8 cellular contexts compared by ENCODE assay signal in the genomic region with DNA sequence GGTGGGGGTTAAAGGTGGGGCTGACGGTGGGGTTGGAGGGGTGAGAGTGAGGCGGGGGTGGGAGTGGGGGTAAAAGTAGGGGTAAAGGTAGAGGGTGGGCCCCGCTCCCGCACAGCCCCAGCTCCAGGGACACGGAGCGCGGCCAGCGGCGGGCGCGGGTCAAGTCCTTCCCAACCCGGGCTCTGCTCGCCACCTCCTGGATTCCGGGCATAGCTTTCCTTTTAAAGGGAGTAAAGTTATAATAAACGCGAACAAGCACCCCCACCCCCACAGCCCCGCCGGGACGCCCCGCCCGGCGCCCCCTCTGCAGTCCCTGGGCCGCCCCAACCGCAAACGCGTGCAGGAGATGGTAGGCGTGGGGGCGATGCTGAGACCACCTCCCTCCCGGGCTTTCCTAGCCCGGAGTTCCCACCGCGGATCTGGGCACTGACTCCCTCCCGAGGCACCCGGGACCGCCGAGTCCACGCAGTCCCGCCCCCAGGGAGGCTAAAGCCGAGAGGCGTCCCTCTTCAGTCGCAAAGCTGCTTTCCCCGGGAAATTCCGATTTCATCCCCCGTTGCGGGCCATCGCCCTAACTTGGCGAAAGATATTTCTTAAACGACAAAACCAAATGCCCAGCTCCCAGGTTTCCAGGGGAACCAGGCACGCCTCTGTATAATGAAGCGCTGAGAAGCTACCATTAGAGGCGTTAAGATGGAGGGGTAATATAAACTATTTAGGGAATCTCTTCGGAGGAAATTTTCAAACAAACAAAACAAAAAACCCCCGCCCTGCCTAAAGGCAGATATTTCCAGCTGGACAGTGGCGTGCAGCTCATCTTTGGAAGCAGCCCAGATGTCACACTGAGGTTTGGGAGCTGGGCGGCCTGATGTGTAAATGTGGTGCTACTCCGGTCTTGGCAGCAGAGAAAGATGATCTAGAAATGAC. TPM values are rescaled to one million over a fixed set of nuclear protein-coding genes. Genes with fewer than 3 reads are reported as not detected.
DNase-seq lines count a peak whose midpoint lies in the region; ATAC-seq, FAIRE-seq and TF ChIP-seq lines count a peak whose summit lies in the region.

A gene with protein sequence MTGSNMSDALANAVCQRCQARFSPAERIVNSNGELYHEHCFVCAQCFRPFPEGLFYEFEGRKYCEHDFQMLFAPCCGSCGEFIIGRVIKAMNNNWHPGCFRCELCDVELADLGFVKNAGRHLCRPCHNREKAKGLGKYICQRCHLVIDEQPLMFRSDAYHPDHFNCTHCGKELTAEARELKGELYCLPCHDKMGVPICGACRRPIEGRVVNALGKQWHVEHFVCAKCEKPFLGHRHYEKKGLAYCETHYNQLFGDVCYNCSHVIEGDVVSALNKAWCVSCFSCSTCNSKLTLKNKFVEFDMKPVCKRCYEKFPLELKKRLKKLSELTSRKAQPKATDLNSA (minus strand): TSS at position 196 of the 927 bp plus-strand sequence. CDS start 506 bp downstream, outside the sequence.

- peak within 1 kb of the TSS; percentile 100 for H3K4me2 ChIP-seq in PC-3 (ENCODE audit: low read length)

- ATAC-seq in PC-3 = peak; percentile 76
- no peak for ATAC-seq in effector memory CD8-positive, alpha-beta T cell (replicated peaks)
- peak; percentile 50 for ATAC-seq in upper lobe of right lung
- no peak for ATAC-seq in GM21576 (IDR thresholded peaks at IDR 0.05; ENCODE audit: unreplicated experiment)

- H3K9me3 ChIP-seq in PC-3 (ENCODE audit: low read length) (no peaks in the 10 kb centered on the region), upper lobe of right lung (no peaks in the 10 kb centered on the region)

- peak within 1 kb of the TSS in 1 of 2 donors; percentile 17 for H3K27ac Mint-ChIP-seq in effector memory CD8-positive, alpha-beta T cell

- H3K79me2 ChIP-seq in PC-3 (ENCODE audit: low read length) = no peaks in the 10 kb centered on the region

- TF ChIP-seq CTCF in PC-3 (conservative IDR thresholded peaks at IDR 0.05; ENCODE audit: low read depth, low read length) (no peak), upper lobe of right lung (IDR thresholded peaks at IDR 0.05) (peak; percentile 21)

- H3K4me1 Mint-ChIP-seq in effector memory CD8-positive, alpha-beta T cell (ENCODE audit: low read depth in 2 of 2) = peaks cover 5 to 9% of the 10 kb centered on the region in 2 donors

- H3K27me3 ChIP-seq in PC-3 (ENCODE audit: low read length) (no peaks in the 10 kb centered on the region), upper lobe of right lung (no peaks in the 10 kb centered on the region)

- no peaks in the 10 kb centered on the region for H3K9me3 Mint-ChIP-seq in effector memory CD8-positive, alpha-beta T cell

- peak; percentile 48 for FAIRE-seq in G401.6 (lab: Jason Lieb, UNC)

- H3K4me1 ChIP-seq in PC-3 (ENCODE audit: insufficient read depth, low read length) (peaks cover 5% of the 10 kb centered on the region; the same call in 1 of the 2 replicates), upper lobe of right lung (peaks cover 29% of the 10 kb centered on the region)

- DNase-seq in PC-3 = peak; percentile 58
- no peak for DNase-seq in effector memory CD8-positive, alpha-beta T cell
- peak; percentile 88 for DNase-seq in mesenteric fat pad (ENCODE audit: low spot score)
- DNase-seq in upper lobe of right lung = peak; percentile 80
- no peak for DNase-seq in NCI-H1436 treated with DMSO at 0.1 percent for 48 hours (lab: John Stamatoyannopoulos, UW)
- DNase-seq in activated CD4-positive, alpha-beta T cell treated with anti-CD3 and anti-CD28 coated beads for 1 hour = no peak

- no peaks in the 10 kb centered on the region for H3K9me2 ChIP-seq in PC-3 (replicated peaks; ENCODE audit: low read length)

- H3K4me3 Mint-ChIP-seq in effector memory CD8-positive, alpha-beta T cell = peak within 1 kb of the TSS; percentile 82 to 86

- H3K27ac ChIP-seq in PC-3 (ENCODE audit: low read length) = no peak within 1 kb of the TSS
- peak within 1 kb of the TSS; percentile 86 for H3K27ac ChIP-seq in upper lobe of right lung

- POLR2A ChIA-PET in PC-3 (lab: Charles Lee; ENCODE audit: unreplicated experiment) = interaction anchor here (1.0 kb wide), 1 partner anchor 25 kb away, joined by 3 read pairs; the partner anchor contains the start of gene SFT2D3

- BruUV-seq in PC-3 (replicated peaks; lab: Mats Ljungman, UMichigan) = no TSS peak

- peak within 1 kb of the TSS; percentile 95 for H2AFZ ChIP-seq in PC-3 (ENCODE audit: low read length)

- H3K27me3 Mint-ChIP-seq in effector memory CD8-positive, alpha-beta T cell = peaks cover 66 to 80% of the 10 kb centered on the region in 2 donors

- peaks cover under 1% of the 10 kb centered on the region for H3K36me3 Mint-ChIP-seq in effector memory CD8-positive, alpha-beta T cell (ENCODE audit: insufficient read depth)

- peak within 1 kb of the TSS; percentile 40; the same call in 1 of the 2 replicates for H3K9ac ChIP-seq in PC-3 (ENCODE audit: low read length)

- no peaks in the 10 kb centered on the region for H3F3A ChIP-seq in PC-3 (ENCODE audit: low read length, unreplicated experiment)

- CTCF ChIA-PET in PC-3 (lab: Charles Lee) = interaction anchor here (0.5 to 2.2 kb wide), 6 partner anchors 84 to 479 kb away, joined by 3 to 19 read pairs (median 4); no protein-coding TSS in a partner anchor

- intact Hi-C loops in PC-3 (cut with micrococcal nuclease) = loop anchor here (1.0 kb wide), 1 partner anchor 84 kb away; no protein-coding TSS in a partner anchor
- intact Hi-C loops in upper lobe of right lung (cut with DNase I) = no loop called here

- no peaks in the 10 kb centered on the region for H4K20me1 ChIP-seq in PC-3 (ENCODE audit: low read length)

- no peaks in the 10 kb centered on the region for H3K36me3 ChIP-seq in PC-3 (ENCODE audit: low read depth, low read length)
- no peaks in the 10 kb centered on the region for H3K36me3 ChIP-seq in upper lobe of right lung

- peak within 1 kb of the TSS; percentile 90 for H3K4me3 ChIP-seq in PC-3 (ENCODE audit: low read length)
- H3K4me3 ChIP-seq in upper lobe of right lung = peak within 1 kb of the TSS; percentile 72

RNA-seq across cellular contexts. Expression of the gene that starts here (rescaled TPM):
- total RNA-seq in PC-3 (2014; rRNA removed) = 4.6 and 5.0 TPM in 2 replicates
- 70.6 TPM for total RNA-seq in mesenteric fat pad
- 161 TPM for total RNA-seq in upper lobe of right lung

Comparison
In these comparisons a context has a peak if more than half of its experiments do, and no peak if none do; other contexts are left out.
1. RNA of the gene that starts here (total RNA-seq): 161 TPM in upper lobe of right lung (single experiment) and 70.6 TPM in mesenteric fat pad (single experiment); 4.6 to 5.0 TPM in PC-3; every median in the first group is over 10 times any median in the second.
2. ATAC-seq: peak in PC-3 (single experiment) and upper lobe of right lung (single experiment); none in effector memory CD8-positive, alpha-beta T cell (single experiment) and GM21576 (single experiment).
3. DNase-seq: peak in PC-3 (single experiment), mesenteric fat pad (single experiment) and upper lobe of right lung (single experiment); none in effector memory CD8-positive, alpha-beta T cell (0 of 3), NCI-H1436 treated with DMSO at 0.1 percent for 48 hours (single experiment) and activated CD4-positive, alpha-beta T cell treated with anti-CD3 and anti-CD28 coated beads for 1 hour (single experiment).